Comparison of ENCODE assay signal across 8 cellular contexts in genomic region chr7:44460325-44460724, GRCh38. TPM values are rescaled to one million over a fixed set of nuclear protein-coding genes. Genes with fewer than 3 reads are reported as not detected.
A peak's percentile ranks its signal among the peaks of the same experiment; 100 is the strongest.
DNase-seq lines count a peak whose midpoint lies in the region; ATAC-seq, FAIRE-seq and TF ChIP-seq lines count a peak whose summit lies in the region.

No MANE protein-coding gene starts in this region.

- H3K27me3 ChIP-seq in SJCRH30: no peaks in the 10 kb centered on the region

- no peak for TF ChIP-seq CTCF in kidney (IDR thresholded peaks at IDR 0.05; ENCODE audit: borderline replicate concordance, extremely low read depth, insufficient read depth)

- H3K27ac ChIP-seq in kidney (ENCODE audit: low read depth in 2 of 2, low read length in 2 of 2): no peak overlapping the region
- H3K27ac ChIP-seq in SJCRH30: no peak overlapping the region

- H3K9me3 ChIP-seq in kidney (ENCODE audit: control insufficient read depth in 1 of 2, low read length in 2 of 2): no peaks in the 10 kb centered on the region
- no peaks in the 10 kb centered on the region for H3K9me3 ChIP-seq in SJCRH30 (replicated peaks)

- H3K36me3 ChIP-seq in kidney (ENCODE audit: control insufficient read depth in 1 of 2, insufficient read depth in 2 of 2, low read length in 2 of 2) (peaks cover 3 to 5% of the 10 kb centered on the region in 2 donors), SJCRH30 (peaks cover 16% of the 10 kb centered on the region)

- ATAC-seq in HG02981 (IDR thresholded peaks at IDR 0.05; ENCODE audit: unreplicated experiment): peak; percentile 98

- H3K4me1 ChIP-seq in kidney (ENCODE audit: control insufficient read depth in 1 of 2, insufficient read depth in 1 of 2, low read depth in 1 of 2, low read length in 2 of 2) (peaks cover 11 to 13% of the 10 kb centered on the region in 2 donors), SJCRH30 (no peaks in the 10 kb centered on the region)

- intact Hi-C loops in kidney (cut with DNase I): no loop called here

- no peak for FAIRE-seq in kidney (lab: Jason Lieb, UNC)

- no peak overlapping the region for H3K4me3 ChIP-seq in kidney (ENCODE audit: low read length in 2 of 2)
- H3K4me3 ChIP-seq in SJCRH30: no peak overlapping the region

- DNase-seq in activated CD8-positive, alpha-beta memory T cell treated with anti-CD3 and anti-CD28 coated beads for 1 hour (ENCODE audit: extremely low read depth in 1 of 2, low read depth in 1 of 2): peak; percentile 16 to 27
- no peak for DNase-seq in activated CD8-positive, alpha-beta memory T cell treated with anti-CD3 and anti-CD28 coated beads for 24 hours
- DNase-seq in T follicular helper cell (ENCODE audit: low read depth) (peak; percentile 59), kidney tubule cell (ENCODE audit: low spot score) (peak; percentile 74), kidney (no peak), HuH-7.5 (ENCODE audit: low spot score) (no peak), SJCRH30 (no peak)

- no peak overlapping the region for H3K9ac ChIP-seq in kidney (ENCODE audit: low read length in 2 of 2)

RNA-seq across cellular contexts. Expression of gene NUDCD3, which starts 30.1 kb away (rescaled TPM):
- total RNA-seq in kidney: 97.7 TPM
- polyA plus RNA-seq in kidney (ENCODE audit: insufficient read depth, low read depth, low replicate concordance): 37.9 TPM
- total RNA-seq in SJCRH30 (2014; rRNA removed; shearing (Covaris generic)): 57.6 and 60.2 TPM in 2 replicates

Comparison
In these comparisons a context has a peak if more than half of its experiments do, and no peak if none do; other contexts are left out.
1. DNase-seq: peak in activated CD8-positive, alpha-beta memory T cell treated with anti-CD3 and anti-CD28 coated beads for 1 hour (2 of 2), T follicular helper cell (single experiment) and kidney tubule cell (single experiment); none in activated CD8-positive, alpha-beta memory T cell treated with anti-CD3 and anti-CD28 coated beads for 24 hours (single experiment), kidney (single experiment), HuH-7.5 (single experiment) and SJCRH30 (0 of 2).